ENCODE assay signal across 14 cellular contexts in the genomic region with DNA sequence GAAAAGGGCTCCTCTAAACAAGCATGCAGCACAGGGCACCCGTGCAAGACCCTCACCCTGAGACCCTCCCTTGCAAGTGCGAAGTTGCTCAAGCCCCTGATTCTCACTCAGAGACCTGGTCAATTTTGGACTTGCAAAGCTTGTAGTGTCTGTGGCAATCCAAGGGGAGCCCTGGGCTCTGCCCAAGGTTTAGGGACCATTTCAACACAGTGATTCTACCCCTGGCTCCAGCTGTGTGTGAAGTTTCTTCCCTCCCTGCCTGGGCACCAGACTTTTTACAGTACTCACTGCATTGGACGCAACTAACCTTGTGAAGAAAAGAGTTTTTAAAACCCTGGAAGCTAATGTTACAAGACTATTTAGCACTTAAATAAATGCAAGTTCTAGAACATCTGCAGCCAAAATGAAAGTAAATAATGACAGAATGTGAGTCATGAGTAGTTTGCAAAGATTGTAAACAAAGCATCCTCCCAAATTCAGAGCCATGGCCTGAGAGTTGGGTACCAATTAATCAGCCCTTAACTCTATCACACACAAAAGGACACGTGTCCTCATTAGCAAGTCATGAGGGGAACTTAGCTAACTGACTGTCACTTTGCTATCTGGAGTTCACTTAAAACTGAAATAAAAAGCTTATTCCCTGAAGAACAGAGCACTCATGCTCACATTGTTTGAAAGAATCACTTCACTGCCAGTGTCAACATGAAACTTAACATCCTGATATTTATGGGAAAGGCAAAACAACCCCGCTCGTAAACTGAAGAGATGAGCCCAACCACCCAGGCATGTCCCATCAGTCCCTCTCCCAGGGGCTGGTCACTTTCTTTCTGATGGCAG. TPM values are rescaled to one million over a fixed set of nuclear protein-coding genes. Genes with fewer than 3 reads are reported as not detected.
DNase-seq lines count a peak whose midpoint lies in the region; ATAC-seq, FAIRE-seq and TF ChIP-seq lines count a peak whose summit lies in the region.
"Had no signal": no experiment of that assay in that cellular context is flagged by ENCODE, and none has a peak within 500 bp of the region (broad histone marks: within the 10 kb centered on the region; RNA-seq: fewer than 3 reads in every experiment).

No MANE protein-coding gene starts in this region.

- intact Hi-C loops in right cardiac atrium (cut with DNase I) = no loop called here
- intact Hi-C loops in heart left ventricle (cut with DNase I) = loop anchor here in 2 of 10 donors (5.0 kb wide), 2 partner anchors 292 to 302 kb away; no protein-coding TSS in a partner anchor
- intact Hi-C loops in HepG2 (cut with micrococcal nuclease; ENCODE audit: unreplicated experiment) = loop anchor here (5.0 kb wide), 1 partner anchor 48 kb away; a partner anchor contains a TSS

- H3K4me1 Mint-ChIP-seq in activated CD4-positive, alpha-beta memory T cell treated with anti-CD3 and anti-CD28 coated beads, Interleukin-2, amount 10 ng/mL, durations not matched to agents 7 days and 5 days = peaks cover 61% of the 10 kb centered on the region

- TF ChIP-seq CTCF in heart left ventricle (IDR thresholded peaks at IDR 0.05) = no peak
- TF ChIP-seq CTCF in HepG2 (CRISPR knock-in tag; IDR thresholded peaks at IDR 0.05) = no peak

- peaks cover 14% of the 10 kb centered on the region for H3K36me3 Mint-ChIP-seq in activated CD4-positive, alpha-beta memory T cell treated with anti-CD3 and anti-CD28 coated beads, Interleukin-2, amount 10 ng/mL, durations not matched to agents 7 days and 5 days (ENCODE audit: low read depth)

- H3K9me3 Mint-ChIP-seq in activated CD4-positive, alpha-beta memory T cell treated with anti-CD3 and anti-CD28 coated beads, Interleukin-2, amount 10 ng/mL, durations not matched to agents 7 days and 5 days = no peaks in the 10 kb centered on the region

- H3K4me3 ChIP-seq in right cardiac atrium (ENCODE audit: low read length) = no peak overlapping the region
- no peak overlapping the region for H3K4me3 ChIP-seq in heart left ventricle
- no peak overlapping the region for H3K4me3 ChIP-seq in HepG2 (replicated peaks in 1 of 3; ENCODE audit: insufficient read depth in 1 of 3, low read depth in 2 of 3, low read length in 3 of 3)
- H3K4me3 ChIP-seq: spleen had no signal

- CTCF ChIA-PET in activated CD4-positive, alpha-beta memory T cell treated with anti-CD3 and anti-CD28 coated beads, Interleukin-2, amount 10 ng/mL, durations not matched to agents 7 days and 5 days (lab: Charles Lee) = interaction anchor here (0.7 to 1.5 kb wide), 3 partner anchors 44 to 295 kb away, joined by 3 to 7 read pairs (median 3); a partner anchor contains a TSS
- CTCF ChIA-PET in HepG2 (lab: Yijun Ruan, JAX; ENCODE audit: low intra/inter-chr PET ratio, low total read pairs) = no interaction called here

- DNase-seq in right cardiac atrium = no peak
- DNase-seq in heart left ventricle = no peak
- DNase-seq in activated CD4-positive, alpha-beta memory T cell treated with anti-CD3 and anti-CD28 coated beads, Interleukin-2, amount 10 ng/mL, durations not matched to agents 7 days and 5 days = no peak
- no peak for DNase-seq in HepG2 (ENCODE audit: low spot score)
- DNase-seq in SKM-1 (lab: John Stamatoyannopoulos, UW; ENCODE audit: unreplicated experiment) = no peak
- no peak for DNase-seq in stimulated activated naive CD4-positive, alpha-beta T cell treated with Interleukin-2 at 50 U/mL for 16 hours (lab: John Stamatoyannopoulos, UW)
- no peak for DNase-seq in AML-193 (lab: John Stamatoyannopoulos, UW)
- DNase-seq in superior temporal gyrus (ENCODE audit: extremely low spot score) = no peak
- DNase-seq: activated CD4-positive, CD25-positive, alpha-beta regulatory T cell treated with anti-CD3 and anti-CD28 coated beads, Interleukin-2, amount 50 U/mL, for 72 hours; H7; NCI-H1105; spleen; stimulated activated naive CD8-positive, alpha-beta T cell treated with anti-CD3 and anti-CD28 coated beads, Interleukin-15, Interleukin-2, amounts not matched to agents 100 U/mL and 50 U/mL, for 24 hours had no signal

- WGBS in right cardiac atrium = 63% methylated on average over 6 of the region's 6 CpGs
- WGBS in heart left ventricle, 4 donors = 63 to 77% (median 67%) methylated on average over 6 of the region's 6 CpGs
- WGBS in HepG2 (ENCODE audit: low lambda C conversion rate) = 22% methylated on average over 4 of the region's 6 CpGs

- no peaks in the 10 kb centered on the region for H3K27me3 Mint-ChIP-seq in activated CD4-positive, alpha-beta memory T cell treated with anti-CD3 and anti-CD28 coated beads, Interleukin-2, amount 10 ng/mL, durations not matched to agents 7 days and 5 days

- no peak overlapping the region for H3K9ac ChIP-seq in HepG2 (ENCODE audit: insufficient read depth, low read depth, low read length)

- no TSS peak for BruUV-seq in HepG2 (replicated peaks; lab: Mats Ljungman, UMichigan)

- TF ChIP-seq POLR2A in heart left ventricle (IDR thresholded peaks at IDR 0.05) = no peak
- TF ChIP-seq POLR2A in HepG2 (IDR thresholded peaks at IDR 0.05; ENCODE audit: insufficient read depth in 1 of 2, low read depth in 2 of 2, low read length in 2 of 2) = no peak

- POLR2A ChIA-PET in activated CD4-positive, alpha-beta memory T cell treated with anti-CD3 and anti-CD28 coated beads, Interleukin-2, amount 10 ng/mL, durations not matched to agents 7 days and 5 days (lab: Charles Lee) = interaction anchor here (1.6 to 1.7 kb wide), 2 partner anchors 8 to 48 kb away, joined by 5 to 9 read pairs; a partner anchor contains a TSS
- POLR2A ChIA-PET in HepG2 (lab: Yijun Ruan, JAX) = no interaction called here

- no peak for TF ChIP-seq RAD21 in HepG2 (CRISPR knock-in tag; IDR thresholded peaks at IDR 0.05)

- H3K79me2 ChIP-seq in HepG2 (ENCODE audit: insufficient read depth, low read length) = no peaks in the 10 kb centered on the region

- H3K27me3 ChIP-seq in right cardiac atrium (ENCODE audit: control insufficient read depth, insufficient read depth) (no peaks in the 10 kb centered on the region), heart left ventricle (no peaks in the 10 kb centered on the region), HepG2 (ENCODE audit: control insufficient read depth in 1 of 2, insufficient read depth in 2 of 2, low read length in 2 of 2) (peaks cover 0 to 4% of the 10 kb centered on the region in 2 experiments; a peak in 1 of 5 replicates)
- H3K27me3 ChIP-seq: spleen had no signal

- H3K27ac Mint-ChIP-seq in activated CD4-positive, alpha-beta memory T cell treated with anti-CD3 and anti-CD28 coated beads, Interleukin-2, amount 10 ng/mL, durations not matched to agents 7 days and 5 days = peak overlapping the region; percentile 79

- in situ Hi-C loops in HepG2 (cut with HindIII; ENCODE audit: extremely low pct_ligation_motif_present, low pct_unique_long_range_greater_than_20kb) = loop anchor here (5.0 kb wide), 1 partner anchor 47 kb away; no protein-coding TSS in a partner anchor

- ATAC-seq in right cardiac atrium (peak; percentile 22 to 25), heart left ventricle (no peak), HepG2 (no peak)
- ATAC-seq: stimulated activated naive CD8-positive, alpha-beta T cell treated with anti-CD3 and anti-CD28 coated beads, Interleukin-15, Interleukin-2, amounts not matched to agents 100 U/mL and 50 U/mL, for 24 hours had no signal

- H3K4me1 ChIP-seq in right cardiac atrium (ENCODE audit: control insufficient read depth, insufficient read depth, low read length) (peaks cover 3% of the 10 kb centered on the region), heart left ventricle (peaks cover 0 to 20% (median 5%) of the 10 kb centered on the region in 12 donors), HepG2 (ENCODE audit: insufficient read depth, low read length) (peaks cover 54% of the 10 kb centered on the region)

- no peak overlapping the region for H3K4me3 Mint-ChIP-seq in activated CD4-positive, alpha-beta memory T cell treated with anti-CD3 and anti-CD28 coated beads, Interleukin-2, amount 10 ng/mL, durations not matched to agents 7 days and 5 days

- H3K27ac ChIP-seq in right cardiac atrium (ENCODE audit: low read length) = no peak overlapping the region
- peak overlapping the region in 2 of 12 donors; percentile 2 to 44 for H3K27ac ChIP-seq in heart left ventricle
- no peak overlapping the region for H3K27ac ChIP-seq in HepG2 (ENCODE audit: extremely low read length, insufficient read depth, low read length)

- H3K36me3 ChIP-seq in heart left ventricle = peaks cover 0 to 9% (median 0%) of the 10 kb centered on the region in 9 donors
- H3K36me3 ChIP-seq in HepG2 (replicated peaks in 1 of 2; ENCODE audit: control insufficient read depth in 1 of 2, insufficient read depth in 2 of 2, low read length in 2 of 2) = no peaks in the 10 kb centered on the region

- no peaks in the 10 kb centered on the region for H4K20me1 ChIP-seq in HepG2 (ENCODE audit: insufficient read depth, low read length)

- no peak overlapping the region for H3K4me2 ChIP-seq in HepG2 (ENCODE audit: low read depth, low read length)

- TF ChIP-seq EP300 in HepG2 (IDR thresholded peaks at IDR 0.05; ENCODE audit: low read depth in 2 of 2, low read length in 2 of 2) (no peak), HepG2 (CRISPR knock-in tag; IDR thresholded peaks at IDR 0.05; ENCODE audit: borderline replicate concordance) (no peak)

- no peak overlapping the region for H2AFZ ChIP-seq in HepG2 (ENCODE audit: low read length)

- FAIRE-seq in HepG2 (lab: Jason Lieb, UNC) = no peak
- FAIRE-seq: RCC 7860 had no signal

- H3K9me3 ChIP-seq in right cardiac atrium (ENCODE audit: control insufficient read depth, low read length) (no peaks in the 10 kb centered on the region), heart left ventricle (no peaks in the 10 kb centered on the region), HepG2 (ENCODE audit: low read length) (no peaks in the 10 kb centered on the region)
- H3K9me3 ChIP-seq: spleen had no signal

RNA-seq across cellular contexts. Expression of a gene that starts 48.1 kb away (rescaled TPM):
- total RNA-seq in right cardiac atrium = 1 to 10 TPM; 4.2 to 7.8 (median 6.8) TPM
- 6.0 TPM for polyA plus RNA-seq in right cardiac atrium
- total RNA-seq in heart left ventricle = 10 to 100 TPM in 2 of 9 donors, 1 to 10 TPM in 7; 1.6 to 25.2 (median 4.7) TPM
- polyA plus RNA-seq in heart left ventricle = 1 to 10 TPM; 4.7 to 6.3 TPM
- total RNA-seq in activated CD4-positive, alpha-beta memory T cell treated with anti-CD3 and anti-CD28 coated beads, Interleukin-2, amount 10 ng/mL, durations not matched to agents 7 days and 5 days = 100 to 1,000 TPM; 137 to 140 TPM
- 1.1 and 1.7 TPM in 2 replicates for total RNA-seq in HepG2 (2016; rRNA removed; fragmentation: Illumina TruSeq; extraction: Trizol)
- 2.3 and 4.0 TPM in 2 replicates for total RNA-seq in HepG2 (2016; cell fraction: cytosol; rRNA removed; fragmentation: Illumina TruSeq; extraction: Trizol; ENCODE audit: low read depth)
- total RNA-seq in HepG2 (2016; cell fraction: insoluble cytoplasmic fraction; rRNA removed; fragmentation: Illumina TruSeq; extraction: Trizol) = 1.3 and 2.0 TPM in 2 replicates
- total RNA-seq in HepG2 (2016; cell fraction: membrane; rRNA removed; fragmentation: Illumina TruSeq; extraction: Trizol) = 2.3 and 2.4 TPM in 2 replicates
- total RNA-seq in HepG2 (2016; cell fraction: nucleus; rRNA removed; fragmentation: Illumina TruSeq; extraction: Trizol) = 0.78 and 1.1 TPM in 2 replicates
- polyA plus RNA-seq in HepG2 (2011; rRNA removed) = 4.1 and 5.1 TPM in 2 replicates
- 2.9 and 4.0 TPM in 2 replicates for polyA plus RNA-seq in HepG2 (2011; cell fraction: cytosol; rRNA removed)
- polyA plus RNA-seq in HepG2 (2011; cell fraction: nucleus; rRNA removed) = 1.2 and 1.3 TPM in 2 replicates
- polyA plus RNA-seq in HepG2 (2012) = 1.4 and 3.1 TPM in 2 replicates
- polyA plus RNA-seq in HepG2 (2016; cell fraction: cytosol; fragmentation: Illumina TruSeq; extraction: Trizol; ENCODE audit: low read depth) = 3.3 and 5.1 TPM in 2 replicates
- 2.4 and 3.6 TPM in 2 replicates for polyA plus RNA-seq in HepG2 (2016; cell fraction: insoluble cytoplasmic fraction; fragmentation: Illumina TruSeq; extraction: Trizol; ENCODE audit: low read depth)
- polyA plus RNA-seq in HepG2 (2016; cell fraction: membrane; fragmentation: Illumina TruSeq; extraction: Trizol; ENCODE audit: low read depth) = 3.3 TPM in 2 replicates
- polyA plus RNA-seq in HepG2 (2016; cell fraction: nucleus; fragmentation: Illumina TruSeq; extraction: Trizol; ENCODE audit: insufficient read depth, low read depth) = 0.67 and 1.8 TPM in 2 replicates
- polyA minus RNA-seq in HepG2 (2011; rRNA and poly(A)+ RNA removed; ENCODE audit: low replicate concordance) = 1.3 and 2.3 TPM in 2 replicates
- 1.3 and 2.1 TPM in 2 replicates for polyA minus RNA-seq in HepG2 (2011; cell fraction: cytosol; rRNA and poly(A)+ RNA removed)
- 0.99 and 1.8 TPM in 2 replicates for polyA minus RNA-seq in HepG2 (2011; cell fraction: nucleus; rRNA and poly(A)+ RNA removed)

Comparison
In these comparisons a context has a peak if more than half of its experiments do, and no peak if none do; other contexts are left out.
1. ATAC-seq: peak in right cardiac atrium (2 of 2); none in heart left ventricle (0 of 4) and HepG2 (single experiment).
2. RNA of a gene that starts 48.1 kb away (total RNA-seq): 137 to 140 TPM in activated CD4-positive, alpha-beta memory T cell treated with anti-CD3 and anti-CD28 coated beads, Interleukin-2, amount 10 ng/mL, durations not matched to agents 7 days and 5 days; 4.2 to 7.8 TPM in right cardiac atrium, 1.6 to 25.2 TPM in heart left ventricle and 0.78 to 4.0 TPM in HepG2; every median in the first group is over 4 times any median in the second.